ENCODE assay signal across 7 cellular contexts in the genomic region with DNA sequence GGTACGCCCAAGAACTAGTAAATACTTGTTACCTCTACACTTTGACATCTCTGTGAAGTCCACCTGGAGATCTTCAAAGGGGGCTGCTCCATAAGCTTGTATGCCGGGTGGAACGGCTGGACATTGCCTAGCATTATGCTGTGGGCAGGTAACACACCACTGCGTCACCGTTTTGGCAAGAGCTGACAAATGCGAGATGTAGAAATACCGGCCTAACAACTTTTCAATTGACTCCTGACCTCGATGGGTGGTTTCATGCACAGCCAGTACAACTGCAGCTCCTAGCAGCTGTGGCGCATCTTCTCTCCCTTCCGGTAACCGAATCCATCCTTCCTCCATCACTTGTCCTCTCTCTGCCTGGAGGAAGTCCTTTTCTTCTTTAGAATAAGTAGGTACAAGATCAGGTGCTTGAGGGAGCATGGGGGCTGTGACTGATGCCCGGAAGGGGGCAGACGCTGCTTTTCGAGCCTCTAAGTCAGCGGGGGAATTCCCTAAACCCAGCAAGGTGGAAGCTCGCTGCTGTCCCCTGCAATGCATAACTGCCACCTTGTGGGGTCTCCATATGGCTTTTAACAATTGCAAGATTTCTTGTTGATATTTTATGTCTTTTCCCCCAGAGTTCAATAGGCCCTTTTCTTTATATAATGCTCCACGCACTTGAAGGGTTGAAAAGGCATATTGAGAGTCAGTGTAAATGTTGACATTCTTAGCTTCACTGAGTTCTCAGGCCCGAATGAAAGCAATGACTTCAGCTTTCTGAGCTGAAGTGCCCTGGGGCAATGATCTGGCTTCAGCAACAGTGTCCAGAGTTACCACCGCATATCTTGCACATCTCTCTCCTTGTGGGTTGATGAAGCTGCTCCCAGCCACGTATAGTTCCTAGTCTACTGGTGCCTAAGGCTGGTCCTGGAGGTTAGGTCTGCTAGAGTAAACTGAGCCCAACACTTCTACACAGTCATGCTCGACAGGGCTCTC.
DNase-seq lines count a peak whose midpoint lies in the region; ATAC-seq and TF ChIP-seq lines count a peak whose summit lies in the region.
"Not testable (repeated sequence)": the region's sequence is repeated elsewhere in the genome, so short reads cannot be mapped to it uniquely, and the experiment has no call there.

No MANE protein-coding gene starts in this region.

- TF ChIP-seq CTCF in MM.1S (IDR thresholded peaks at IDR 0.05; ENCODE audit: low read length); activated CD8-positive, alpha-beta T cell treated with anti-CD3 and anti-CD28 coated beads for 36 hours (IDR thresholded peaks at IDR 0.05); esophagus squamous epithelium (IDR thresholded peaks at IDR 0.05): not testable (repeated sequence)
- TF ChIP-seq CTCF in OCI-LY3 (IDR thresholded peaks at IDR 0.05; ENCODE audit: low read depth, low read length): peak; percentile 49

- H3K27me3 Mint-ChIP-seq in activated CD8-positive, alpha-beta T cell treated with anti-CD3 and anti-CD28 coated beads for 36 hours: not testable (repeated sequence)

- not testable (repeated sequence) for H3K4me3 Mint-ChIP-seq in activated CD8-positive, alpha-beta T cell treated with anti-CD3 and anti-CD28 coated beads for 36 hours

- not testable (repeated sequence) for H3K79me2 ChIP-seq in MM.1S (ENCODE audit: low read length); OCI-LY3 (ENCODE audit: low read length); trophoblast cell (ENCODE audit: control insufficient read depth, insufficient read depth, low read length, poor library complexity)

- not testable (repeated sequence) for H3K27ac ChIP-seq in MM.1S (ENCODE audit: low read length); OCI-LY3 (ENCODE audit: low read length)
- H3K27ac ChIP-seq in esophagus squamous epithelium: peak overlapping the region; percentile 27 to 87 (median 78)
- H3K27ac ChIP-seq in trophoblast cell (ENCODE audit: low read depth, low read length): peak overlapping the region; percentile 83

- not testable (repeated sequence) for ATAC-seq in activated CD8-positive, alpha-beta T cell treated with anti-CD3 and anti-CD28 coated beads for 36 hours; left lobe of liver

- H3K23ac ChIP-seq in trophoblast cell (ENCODE audit: low read length): not testable (repeated sequence)

- H3K4ac ChIP-seq in trophoblast cell (ENCODE audit: low read depth, low read length): not testable (repeated sequence)

- not testable (repeated sequence) for H3K14ac ChIP-seq in trophoblast cell (ENCODE audit: low read length)

- H3K4me3 ChIP-seq in MM.1S (ENCODE audit: low read length); trophoblast cell (ENCODE audit: low read depth, low read length): not testable (repeated sequence)
- peak overlapping the region; percentile 59 for H3K4me3 ChIP-seq in OCI-LY3 (ENCODE audit: low read length)
- peak overlapping the region; percentile 20 to 43 (median 42) for H3K4me3 ChIP-seq in esophagus squamous epithelium

- H3K4me1 Mint-ChIP-seq in activated CD8-positive, alpha-beta T cell treated with anti-CD3 and anti-CD28 coated beads for 36 hours (ENCODE audit: low read depth): not testable (repeated sequence)

- not testable (repeated sequence) for H3K4me2 ChIP-seq in MM.1S (ENCODE audit: low read depth, low read length)
- H3K4me2 ChIP-seq in OCI-LY3 (ENCODE audit: low read length): peak overlapping the region; percentile 63
- peak overlapping the region; percentile 59 for H3K4me2 ChIP-seq in trophoblast cell (ENCODE audit: low read length)

- H2BK12ac ChIP-seq in trophoblast cell (ENCODE audit: low read length): peak overlapping the region; percentile 76

- H3K36me3 ChIP-seq in MM.1S (replicated peaks; ENCODE audit: insufficient read depth, low read length); OCI-LY3 (replicated peaks; ENCODE audit: low read depth, low read length); esophagus squamous epithelium; trophoblast cell (ENCODE audit: control insufficient read depth in 1 of 2, insufficient read depth in 2 of 2, low read length in 2 of 2): not testable (repeated sequence)

- not testable (repeated sequence) for H3K4me1 ChIP-seq in MM.1S (ENCODE audit: low read length); OCI-LY3 (ENCODE audit: low read length); trophoblast cell (ENCODE audit: control insufficient read depth in 1 of 2, insufficient read depth in 2 of 2, low read length in 2 of 2)
- peaks cover 0 to 22% (median 0%) of the 10 kb centered on the region in 3 donors for H3K4me1 ChIP-seq in esophagus squamous epithelium

- 27 to 56% methylated on average over 16 of the region's 21 CpGs for WGBS in esophagus squamous epithelium, 2 donors
- no CpG with 5 or more reads among the region's 21 CpGs for WGBS in trophoblast cell (ENCODE audit: extremely low coverage, insufficient coverage, insufficient read length)

- peak overlapping the region; percentile 54 for H4K8ac ChIP-seq in trophoblast cell (ENCODE audit: low read depth, low read length)

- DNase-seq in EH (ENCODE audit: low read depth) (peak; percentile 40), MM.1S (peak; percentile 6), left lobe of liver (ENCODE audit: low spot score) (peak; percentile 47), trophoblast cell (peak; percentile 85 to 95)
- peak; percentile 20 for DNase-seq in activated CD8-positive, alpha-beta T cell treated with anti-CD3 and anti-CD28 coated beads for 36 hours
- not testable (repeated sequence) for DNase-seq in esophagus squamous epithelium (lab: John Stamatoyannopoulos, UW)

- H4K20me1 ChIP-seq in MM.1S (ENCODE audit: insufficient read depth, low read length); OCI-LY3 (ENCODE audit: insufficient read depth, low read length): not testable (repeated sequence)

- intact Hi-C loops in activated CD8-positive, alpha-beta T cell treated with anti-CD3 and anti-CD28 coated beads for 36 hours (cut with micrococcal nuclease); esophagus squamous epithelium (cut with DNase I): not testable (repeated sequence)

- not testable (repeated sequence) for H3K9ac ChIP-seq in MM.1S (ENCODE audit: low read length); OCI-LY3 (ENCODE audit: low read length); trophoblast cell (ENCODE audit: low read length)

- H4K12ac ChIP-seq in trophoblast cell (ENCODE audit: low read depth, low read length): not testable (repeated sequence)

- H3K27ac Mint-ChIP-seq in activated CD8-positive, alpha-beta T cell treated with anti-CD3 and anti-CD28 coated beads for 36 hours: not testable (repeated sequence)

- not testable (repeated sequence) for H3K79me1 ChIP-seq in trophoblast cell (ENCODE audit: low read length)

- POLR2A ChIA-PET in activated CD8-positive, alpha-beta T cell treated with anti-CD3 and anti-CD28 coated beads for 36 hours (lab: Charles Lee): not testable (repeated sequence)

- H2AK5ac ChIP-seq in trophoblast cell (ENCODE audit: low read length): not testable (repeated sequence)

- peak overlapping the region; percentile 71 for H3K18ac ChIP-seq in trophoblast cell (ENCODE audit: low read length)

- not testable (repeated sequence) for H3F3A ChIP-seq in MM.1S (ENCODE audit: insufficient read depth, low read length)

- not testable (repeated sequence) for H3K9me2 ChIP-seq in MM.1S (replicated peaks; ENCODE audit: insufficient read depth, low read length)

- H2BK120ac ChIP-seq in trophoblast cell (ENCODE audit: insufficient read depth, low read length, poor library complexity): peak overlapping the region; percentile 80

- peak overlapping the region; percentile 14 for H4K91ac ChIP-seq in trophoblast cell (ENCODE audit: low read depth, low read length)

- H3K9me3 ChIP-seq in MM.1S (replicated peaks; ENCODE audit: insufficient read depth, low read length); OCI-LY3 (ENCODE audit: insufficient read depth, low read length); esophagus squamous epithelium; trophoblast cell (ENCODE audit: insufficient read depth, low read depth, low read length): not testable (repeated sequence)

- CTCF ChIA-PET in activated CD8-positive, alpha-beta T cell treated with anti-CD3 and anti-CD28 coated beads for 36 hours (lab: Charles Lee): interaction anchor here (1.4 kb wide), 1 partner anchor 104 kb away, joined by 3 read pairs; no protein-coding TSS in a partner anchor

- TF ChIP-seq POLR2A in esophagus squamous epithelium (IDR thresholded peaks at IDR 0.05): not testable (repeated sequence)

- not testable (repeated sequence) for H3K27me3 ChIP-seq in MM.1S (replicated peaks; ENCODE audit: insufficient read depth, low read length); OCI-LY3 (ENCODE audit: low read depth, low read length); esophagus squamous epithelium; trophoblast cell (ENCODE audit: insufficient read depth, low read length)

- peak overlapping the region; percentile 82 for H2BK5ac ChIP-seq in trophoblast cell (ENCODE audit: low read depth, low read length, poor library complexity)

- H3K36me3 Mint-ChIP-seq in activated CD8-positive, alpha-beta T cell treated with anti-CD3 and anti-CD28 coated beads for 36 hours (ENCODE audit: low read depth): not testable (repeated sequence)

- not testable (repeated sequence) for H2AFZ ChIP-seq in MM.1S (ENCODE audit: low read length); OCI-LY3 (ENCODE audit: low read depth, low read length); trophoblast cell (ENCODE audit: insufficient read depth, low read length, poor library complexity)

- not testable (repeated sequence) for H3K9me3 Mint-ChIP-seq in activated CD8-positive, alpha-beta T cell treated with anti-CD3 and anti-CD28 coated beads for 36 hours
